Comparison of ENCODE assay signal across 19 cellular contexts in the genomic region with DNA sequence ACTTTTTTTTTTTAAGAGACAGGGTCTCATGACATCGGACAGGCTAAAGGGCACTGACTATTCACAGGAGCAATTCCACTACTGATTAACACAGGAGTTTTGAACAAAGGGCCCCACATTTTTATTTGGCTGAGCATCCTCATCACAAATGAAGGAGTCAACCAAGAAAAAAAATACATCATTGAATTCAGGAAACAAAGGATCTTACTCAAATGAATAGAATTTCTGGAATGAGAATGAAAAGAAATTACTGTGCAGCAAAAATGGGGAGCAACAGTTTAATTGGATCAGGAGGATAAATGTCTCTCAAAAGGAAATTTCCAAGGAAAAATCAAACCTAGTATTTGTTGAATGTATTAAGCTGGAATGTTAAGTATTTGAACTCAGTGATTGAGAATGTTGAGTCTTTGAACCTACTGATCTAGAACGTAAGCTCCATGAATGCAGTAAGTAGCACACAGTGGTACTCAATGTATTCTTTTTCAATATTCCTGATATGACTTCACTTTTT. TPM values are rescaled to one million over a fixed set of nuclear protein-coding genes. Genes with fewer than 3 reads are reported as not detected.
DNase-seq lines count a peak whose midpoint lies in the region; ATAC-seq, FAIRE-seq and TF ChIP-seq lines count a peak whose summit lies in the region.
"Had no signal": no experiment of that assay in that cellular context is flagged by ENCODE, and none has a peak within 500 bp of the region (broad histone marks: within the 10 kb centered on the region; RNA-seq: fewer than 3 reads in every experiment).

No MANE protein-coding gene starts in this region.

- H3K4ac ChIP-seq in IMR-90 (ENCODE audit: low read depth, low read length): no peak overlapping the region

- no peak overlapping the region for H4K8ac ChIP-seq in IMR-90 (ENCODE audit: low read depth in 2 of 2, low read length in 2 of 2)

- H3K27me3 ChIP-seq in IMR-90 (ENCODE audit: control insufficient read depth, insufficient read depth, low read length) (no peaks in the 10 kb centered on the region), endothelial cell of umbilical vein (ENCODE audit: control insufficient read depth in 2 of 2, insufficient read depth in 2 of 2, low read length in 2 of 2) (no peaks in the 10 kb centered on the region)
- H3K27me3 ChIP-seq: adrenal gland, hepatocyte had no signal

- BruUV-seq in IMR-90 (replicated peaks; lab: Mats Ljungman, UMichigan): no TSS peak
- BruUV-seq in endothelial cell of umbilical vein (replicated peaks; lab: Mats Ljungman, UMichigan): no TSS peak

- TF ChIP-seq POLR2A in IMR-90 (IDR thresholded peaks at IDR 0.05; ENCODE audit: low read depth, low read length) (no peak), endothelial cell of umbilical vein (IDR thresholded peaks at IDR 0.05; ENCODE audit: low read depth, low read length) (no peak)

- no peak overlapping the region for H2BK15ac ChIP-seq in IMR-90 (ENCODE audit: low read depth, low read length)

- TF ChIP-seq CTCF in IMR-90 (conservative IDR thresholded peaks at IDR 0.05; ENCODE audit: low read depth, low read length) (no peak), endothelial cell of umbilical vein (IDR thresholded peaks at IDR 0.05; ENCODE audit: extremely low read depth in 1 of 2, insufficient read depth in 1 of 2, low read depth in 1 of 2, low read length in 2 of 2) (no peak), nephron (IDR thresholded peaks at IDR 0.05; ENCODE audit: unreplicated experiment in 3 of 3) (no peak)

- H2BK20ac ChIP-seq in IMR-90 (ENCODE audit: low read depth, low read length): no peak overlapping the region; the same call in 1 of the 2 replicates

- H3K27ac ChIP-seq in IMR-90 (ENCODE audit: insufficient read depth, low read length): no peak overlapping the region
- peak overlapping the region; percentile 84 for H3K27ac ChIP-seq in endothelial cell of umbilical vein (ENCODE audit: insufficient read depth, low read depth, low read length)
- H3K27ac ChIP-seq in caudate nucleus (ENCODE audit: low read depth, low read length): no peak overlapping the region
- H3K27ac ChIP-seq: adrenal gland, epithelial cell of prostate, hepatocyte, prostate gland had no signal

- ATAC-seq in IMR-90 (ENCODE audit: low read depth): peak; percentile 79
- no peak for ATAC-seq in activated T-cell treated with anti-CD3 and anti-CD28 coated beads, Interleukin-2, amount 50 U/mL, for 72 hours (replicated peaks in 1 of 2)
- no peak for ATAC-seq in GM19463 (IDR thresholded peaks at IDR 0.05; ENCODE audit: unreplicated experiment)
- ATAC-seq: activated CD8-positive, alpha-beta T cell treated with anti-CD3 and anti-CD28 coated beads for 36 hours; left lobe of liver had no signal

- WGBS in IMR-90 (ENCODE audit: extremely low coverage in 2 of 2, insufficient read length in 1 of 2), 2 experiments: no CpG with 5 or more reads among the region's 2 CpGs

- H3K9me3 ChIP-seq in IMR-90 (ENCODE audit: control insufficient read depth, insufficient read depth, low read length) (no peaks in the 10 kb centered on the region), endothelial cell of umbilical vein (replicated peaks; ENCODE audit: control insufficient read depth, insufficient read depth, low read length) (no peaks in the 10 kb centered on the region)
- H3K9me3 ChIP-seq: adrenal gland, prostate gland had no signal

- no peak overlapping the region for H3K23ac ChIP-seq in IMR-90 (ENCODE audit: low read depth, low read length)

- H3K9ac ChIP-seq in IMR-90 (ENCODE audit: low read depth, low read length) (no peak overlapping the region), endothelial cell of umbilical vein (replicated peaks; ENCODE audit: extremely low read depth, insufficient read depth, low read length) (peak overlapping the region; percentile 54)

- POLR2A ChIA-PET in IMR-90 (lab: Charles Lee; ENCODE audit: unreplicated experiment) (no interaction called here), endothelial cell of umbilical vein (lab: Charles Lee) (no interaction called here)

- dilution Hi-C loops in IMR-90 (cut with HindIII; ENCODE audit: low sequenced_read_pairs, unreplicated experiment) (no loop called here), endothelial cell of umbilical vein (cut with MboI; ENCODE audit: extremely low pct_ligation_motif_present, low sequenced_read_pairs) (no loop called here)

- DNase-seq in AG08396 (ENCODE audit: low spot score) (peak; percentile 14), IMR-90 (peak; percentile 42), endothelial cell of umbilical vein (ENCODE audit: low read depth, low spot score) (peak; percentile 76), ureter (ENCODE audit: low spot score) (no peak), caudate nucleus (lab: John Stamatoyannopoulos, UW) (no peak)
- no peak for DNase-seq in activated T-cell treated with anti-CD3 and anti-CD28 coated beads, Interleukin-2, amount 50 U/mL, for 72 hours
- DNase-seq: activated CD8-positive, alpha-beta T cell treated with anti-CD3 and anti-CD28 coated beads for 36 hours; adrenal gland; AML-193; NCI-H1694; NCI-H524 had no signal

- H3K27me3 Mint-ChIP-seq in nephron (ENCODE audit: low read depth): no peaks in the 10 kb centered on the region
- peaks cover 16% of the 10 kb centered on the region for H3K27me3 Mint-ChIP-seq in activated T-cell treated with anti-CD3 and anti-CD28 coated beads, Interleukin-2, amount 50 U/mL, for 72 hours (ENCODE audit: low read depth)

- FAIRE-seq in endothelial cell of umbilical vein (lab: Jason Lieb, UNC): peak; percentile 84
- FAIRE-seq: GM18507 had no signal

- H3K14ac ChIP-seq in IMR-90 (replicated peaks; ENCODE audit: low read depth, low read length): no peak overlapping the region

- H3K4me2 ChIP-seq in IMR-90 (ENCODE audit: low read depth, low read length) (no peak overlapping the region), endothelial cell of umbilical vein (ENCODE audit: insufficient read depth, low read length) (peak overlapping the region; percentile 23)
- H3K4me2 ChIP-seq: hepatocyte had no signal

- H2AFZ ChIP-seq in IMR-90 (replicated peaks; ENCODE audit: low read length, poor library complexity) (no peak overlapping the region), endothelial cell of umbilical vein (ENCODE audit: low read depth, low read length) (peak overlapping the region; percentile 10)
- H2AFZ ChIP-seq: hepatocyte had no signal

- no peak overlapping the region for H2AK5ac ChIP-seq in IMR-90 (ENCODE audit: low read depth, low read length)

- TF ChIP-seq RAD21 in IMR-90 (IDR thresholded peaks at IDR 0.05; ENCODE audit: low read length): no peak

- no peaks in the 10 kb centered on the region for H3K36me3 Mint-ChIP-seq in nephron (ENCODE audit: low read depth)
- no peaks in the 10 kb centered on the region for H3K36me3 Mint-ChIP-seq in activated T-cell treated with anti-CD3 and anti-CD28 coated beads, Interleukin-2, amount 50 U/mL, for 72 hours (ENCODE audit: insufficient read depth in 2 of 2)

- in situ Hi-C loops in IMR-90 (cut with MboI; ENCODE audit: low sequenced_read_pairs): no loop called here

- H3K4me1 Mint-ChIP-seq in nephron: no peaks in the 10 kb centered on the region
- H3K4me1 Mint-ChIP-seq in activated T-cell treated with anti-CD3 and anti-CD28 coated beads, Interleukin-2, amount 50 U/mL, for 72 hours (ENCODE audit: low read depth): no peaks in the 10 kb centered on the region

- intact Hi-C loops in IMR-90 (cut with micrococcal nuclease): loop anchor here (1.0 kb wide), 1 partner anchor 11 kb away; no protein-coding TSS in a partner anchor
- intact Hi-C loops in endothelial cell of umbilical vein (cut with micrococcal nuclease): loop anchor here (2.0 kb wide), 1 partner anchor 20 kb away; a partner anchor contains a TSS

- no peak overlapping the region for H4K91ac ChIP-seq in IMR-90 (ENCODE audit: insufficient read depth, low read depth, low read length)

- no peak overlapping the region for H2BK5ac ChIP-seq in IMR-90 (ENCODE audit: low read depth, low read length, poor library complexity, severe bottlenecking)

- no peak overlapping the region for H3K4me3 ChIP-seq in IMR-90 (ENCODE audit: insufficient read depth, low read depth, low read length)
- H3K4me3 ChIP-seq in endothelial cell of umbilical vein (replicated peaks in 1 of 3; ENCODE audit: insufficient read depth in 1 of 3, low read depth in 1 of 3, low read length in 3 of 3): no peak overlapping the region
- H3K4me3 ChIP-seq: adrenal gland, hepatocyte, prostate gland had no signal

- H3K18ac ChIP-seq in IMR-90 (ENCODE audit: low read depth, low read length): no peak overlapping the region

- no peak overlapping the region for H2BK120ac ChIP-seq in IMR-90 (ENCODE audit: low read depth, low read length)

- H3K4me3 Mint-ChIP-seq in nephron: no peak overlapping the region
- H3K4me3 Mint-ChIP-seq in activated T-cell treated with anti-CD3 and anti-CD28 coated beads, Interleukin-2, amount 50 U/mL, for 72 hours: no peak overlapping the region
- H3K4me3 Mint-ChIP-seq: activated CD8-positive, alpha-beta T cell treated with anti-CD3 and anti-CD28 coated beads for 36 hours; activated T-helper 1 cell treated with anti-CD3 and anti-CD28 coated beads, Interleukin-12 subunit alpha, Interleukin-12 subunit beta, Interleukin-2, Interleukin-4 antibody, amounts not matched to agents 30 ng/mL and 10 ng/mL and 1 ng/mL, durations not matched to agents 14 hours and 24 hours and 36 hours had no signal

- H3K9me3 Mint-ChIP-seq in nephron: no peaks in the 10 kb centered on the region
- H3K9me3 Mint-ChIP-seq in activated T-cell treated with anti-CD3 and anti-CD28 coated beads, Interleukin-2, amount 50 U/mL, for 72 hours: peaks cover 0 to 2% of the 10 kb centered on the region in 2 donors
- H3K9me3 Mint-ChIP-seq: activated CD8-positive, alpha-beta T cell treated with anti-CD3 and anti-CD28 coated beads for 36 hours; activated T-helper 1 cell treated with anti-CD3 and anti-CD28 coated beads, Interleukin-12 subunit alpha, Interleukin-12 subunit beta, Interleukin-2, Interleukin-4 antibody, amounts not matched to agents 30 ng/mL and 10 ng/mL and 1 ng/mL, durations not matched to agents 14 hours and 24 hours and 36 hours had no signal

- H3K36me3 ChIP-seq in IMR-90 (ENCODE audit: control insufficient read depth, insufficient read depth, low read length): no peaks in the 10 kb centered on the region
- no peaks in the 10 kb centered on the region for H3K36me3 ChIP-seq in endothelial cell of umbilical vein (ENCODE audit: control insufficient read depth in 2 of 2, extremely low read depth in 1 of 2, insufficient read depth in 2 of 2, low read length in 2 of 2)
- H3K36me3 ChIP-seq: adrenal gland, prostate gland had no signal

- no peak overlapping the region for H2AK9ac ChIP-seq in IMR-90 (replicated peaks; ENCODE audit: low read depth, low read length, poor library complexity)

- H3K56ac ChIP-seq in IMR-90 (ENCODE audit: extremely low read depth, insufficient read depth, low read length): no peak overlapping the region

- H3K79me1 ChIP-seq in IMR-90 (ENCODE audit: low read depth in 1 of 2, low read length in 2 of 2): no peaks in the 10 kb centered on the region

- no peak overlapping the region for H4K5ac ChIP-seq in IMR-90 (ENCODE audit: low read depth, low read length)

- H3K4me1 ChIP-seq in IMR-90 (ENCODE audit: control insufficient read depth, insufficient read depth, low read length) (no peaks in the 10 kb centered on the region), endothelial cell of umbilical vein (ENCODE audit: control insufficient read depth, extremely low read depth, insufficient read depth, low read length) (peaks cover 23% of the 10 kb centered on the region)
- H3K4me1 ChIP-seq: adrenal gland, prostate gland had no signal

- peak overlapping the region in 2 of 3 experiments; percentile 1 to 91 for H3K27ac Mint-ChIP-seq in nephron
- no peak overlapping the region for H3K27ac Mint-ChIP-seq in activated T-cell treated with anti-CD3 and anti-CD28 coated beads, Interleukin-2, amount 50 U/mL, for 72 hours
- H3K27ac Mint-ChIP-seq: activated CD8-positive, alpha-beta T cell treated with anti-CD3 and anti-CD28 coated beads for 36 hours; activated T-helper 1 cell treated with anti-CD3 and anti-CD28 coated beads, Interleukin-12 subunit alpha, Interleukin-12 subunit beta, Interleukin-2, Interleukin-4 antibody, amounts not matched to agents 30 ng/mL and 10 ng/mL and 1 ng/mL, durations not matched to agents 14 hours and 24 hours and 36 hours had no signal

- CTCF ChIA-PET in IMR-90 (lab: Yijun Ruan, JAX) (no interaction called here), endothelial cell of umbilical vein (lab: Charles Lee) (interaction anchor here (1.1 to 1.7 kb wide), 6 partner anchors 9 to 103 kb away, joined by 3 to 10 read pairs (median 3); a partner anchor contains a TSS)

- H4K20me1 ChIP-seq in IMR-90 (ENCODE audit: insufficient read depth, low read length) (no peaks in the 10 kb centered on the region), endothelial cell of umbilical vein (replicated peaks; ENCODE audit: control insufficient read depth, extremely low read depth, insufficient read depth, low read length) (no peaks in the 10 kb centered on the region)

- no peaks in the 10 kb centered on the region for H3K79me2 ChIP-seq in endothelial cell of umbilical vein (ENCODE audit: control insufficient read depth, insufficient read depth, low read length)
- H3K79me2 ChIP-seq: hepatocyte had no signal

- H3K9me1 ChIP-seq in IMR-90 (ENCODE audit: insufficient read depth, low read length) (no peaks in the 10 kb centered on the region), endothelial cell of umbilical vein (replicated peaks; ENCODE audit: control insufficient read depth, extremely low read depth, insufficient read depth, low read length) (no peaks in the 10 kb centered on the region)

RNA-seq across cellular contexts. Expression of a gene that starts 20.8 kb away (rescaled TPM):
- total RNA-seq in IMR-90 (2012; rRNA removed) (10.9 and 14.4 TPM in 2 replicates), endothelial cell of umbilical vein (10.1 and 12.0 TPM in 2 replicates), ureter (29.1 TPM)
- polyA plus RNA-seq in IMR-90 (2012; rRNA removed) (6.6 and 7.1 TPM in 2 replicates), endothelial cell of umbilical vein (3.7 and 5.3 TPM in 2 replicates)
- polyA plus RNA-seq in IMR-90 (2012; cell fraction: cytosol; rRNA removed): 1.6 and 1.9 TPM in 2 replicates
- polyA plus RNA-seq in IMR-90 (2012; cell fraction: nucleus; rRNA removed; ENCODE audit: low replicate concordance): 3.3 and 17.4 TPM in 2 replicates
- 4.3 and 4.7 TPM in 2 replicates for polyA plus RNA-seq in endothelial cell of umbilical vein (2011; cell fraction: cytosol; rRNA removed)
- 10.3 and 14.5 TPM in 2 replicates for polyA plus RNA-seq in endothelial cell of umbilical vein (2011; cell fraction: nucleus; rRNA removed)
- 8.8 and 12.9 TPM in 2 replicates for polyA plus RNA-seq in endothelial cell of umbilical vein (2012)
- polyA minus RNA-seq in endothelial cell of umbilical vein: 10.0 and 10.6 TPM in 2 replicates
- 20.4 TPM for polyA minus RNA-seq in endothelial cell of umbilical vein (2011; cell fraction: cytosol; rRNA and poly(A)+ RNA removed)
- 25.2 and 26.8 TPM in 2 replicates for polyA minus RNA-seq in endothelial cell of umbilical vein (2011; cell fraction: nucleus; rRNA and poly(A)+ RNA removed)
- total RNA-seq in activated T-cell treated with anti-CD3 and anti-CD28 coated beads, Interleukin-2, amount 50 U/mL, for 72 hours: 10 to 100 TPM; 65.3 to 77.2 TPM

RNA-seq across cellular contexts. Expression of a gene that starts 44.0 kb away (rescaled TPM):
- total RNA-seq in IMR-90 (2012; rRNA removed) (not detected in 2 replicates), endothelial cell of umbilical vein (not detected in 2 replicates), ureter (not detected)
- polyA plus RNA-seq in IMR-90 (2012; rRNA removed) (not detected in 2 replicates), endothelial cell of umbilical vein (not detected in 2 replicates)
- polyA plus RNA-seq in IMR-90 (2012; cell fraction: cytosol; rRNA removed): not detected in 2 replicates
- polyA plus RNA-seq in IMR-90 (2012; cell fraction: nucleus; rRNA removed; ENCODE audit: low replicate concordance): not detected in 2 replicates
- polyA plus RNA-seq in endothelial cell of umbilical vein (2011; cell fraction: cytosol; rRNA removed): not detected in 2 replicates
- polyA plus RNA-seq in endothelial cell of umbilical vein (2011; cell fraction: nucleus; rRNA removed): not detected in 2 replicates
- not detected in 2 replicates for polyA plus RNA-seq in endothelial cell of umbilical vein (2012)
- polyA minus RNA-seq in endothelial cell of umbilical vein: not detected in 2 replicates
- not detected for polyA minus RNA-seq in endothelial cell of umbilical vein (2011; cell fraction: cytosol; rRNA and poly(A)+ RNA removed)
- polyA minus RNA-seq in endothelial cell of umbilical vein (2011; cell fraction: nucleus; rRNA and poly(A)+ RNA removed): not detected in 2 replicates
- total RNA-seq in activated T-cell treated with anti-CD3 and anti-CD28 coated beads, Interleukin-2, amount 50 U/mL, for 72 hours: not detected
- total RNA-seq: activated CD8-positive, alpha-beta T cell treated with anti-CD3 and anti-CD28 coated beads for 36 hours; activated T-helper 1 cell treated with anti-CD3 and anti-CD28 coated beads, Interleukin-12 subunit alpha, Interleukin-12 subunit beta, Interleukin-2, Interleukin-4 antibody, amounts not matched to agents 30 ng/mL and 10 ng/mL and 1 ng/mL, durations not matched to agents 14 hours and 24 hours and 36 hours; adrenal gland; hepatocyte; prostate gland had no signal
- polyA plus RNA-seq: hepatocyte had no signal

Comparison
In these comparisons a context has a peak if more than half of its experiments do, and no peak if none do; other contexts are left out.
1. DNase-seq: peak in AG08396 (single experiment), IMR-90 (single experiment) and endothelial cell of umbilical vein (single experiment); none in activated T-cell treated with anti-CD3 and anti-CD28 coated beads, Interleukin-2, amount 50 U/mL, for 72 hours (0 of 2), ureter (single experiment) and caudate nucleus (0 of 61).